ENCODE assay signal across 9 cellular contexts in the genomic region with DNA sequence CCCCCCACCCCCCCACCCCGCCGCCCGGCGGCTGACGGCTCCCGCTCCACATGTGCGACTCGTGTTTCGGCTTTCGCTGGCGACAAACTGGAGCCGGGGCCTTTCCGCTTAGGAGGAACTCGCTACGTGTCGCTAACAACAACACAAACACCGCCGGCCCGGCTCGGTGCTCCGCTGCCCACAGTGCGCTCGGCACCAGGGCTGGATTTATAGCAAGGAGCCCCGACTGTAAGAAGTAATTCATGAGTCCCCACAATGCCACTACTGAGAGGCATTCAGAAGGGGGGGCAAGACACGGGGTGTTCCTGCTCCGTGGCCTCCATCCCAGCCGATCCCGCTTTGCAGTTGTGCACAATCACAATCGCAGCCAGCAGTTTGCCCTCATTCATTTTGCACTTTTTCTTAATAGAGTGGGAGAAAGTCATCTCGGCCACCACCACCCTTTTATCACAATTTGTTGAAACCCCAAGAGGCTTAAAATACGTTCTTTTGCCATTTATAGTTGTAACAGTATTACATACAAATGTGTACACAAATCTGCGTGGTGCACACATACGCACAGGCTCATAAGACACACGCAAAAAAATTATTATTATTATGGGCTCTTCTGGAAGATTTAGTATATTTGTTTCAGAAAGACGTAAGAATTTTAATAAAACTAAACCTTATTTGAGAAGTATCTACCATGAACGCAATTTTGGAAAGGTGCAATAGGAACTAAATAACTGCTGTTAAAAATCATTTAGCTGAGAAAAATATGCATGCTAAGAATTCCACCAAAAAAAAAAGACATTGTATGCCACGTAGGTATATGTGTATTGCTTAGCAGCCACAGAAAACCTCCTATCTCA. TPM values are rescaled to one million over a fixed set of nuclear protein-coding genes. Genes with fewer than 3 reads are reported as not detected.
DNase-seq lines count a peak whose midpoint lies in the region; ATAC-seq and TF ChIP-seq lines count a peak whose summit lies in the region.
"Had no signal": no experiment of that assay in that cellular context is flagged by ENCODE, and none has a peak within 500 bp of the region (broad histone marks: within the 10 kb centered on the region; RNA-seq: fewer than 3 reads in every experiment).

No MANE protein-coding gene starts in this region.

- ATAC-seq in activated B cell treated with CpG ODN at 0.5 μM for 24 hours (ENCODE audit: low read depth): peak; percentile 12
- ATAC-seq in right cardiac atrium: peak; percentile 73 to 75
- ATAC-seq in HG03354 (IDR thresholded peaks at IDR 0.05; ENCODE audit: poor library complexity, severe bottlenecking, unreplicated experiment): no peak

- peaks cover 96% of the 10 kb centered on the region for H3K4me1 Mint-ChIP-seq in activated B cell treated with CpG ODN at 0.5 μM for 24 hours

- peak overlapping the region; percentile 61 for H3K27ac ChIP-seq in right cardiac atrium (ENCODE audit: low read length)
- H3K27ac ChIP-seq: 22Rv1 had no signal

- H3K27me3 ChIP-seq in right cardiac atrium (ENCODE audit: control insufficient read depth, insufficient read depth): no peaks in the 10 kb centered on the region

- no peak for TF ChIP-seq CTCF in activated B cell treated with CpG ODN at 0.5 μM for 24 hours (IDR thresholded peaks at IDR 0.05)

- WGBS in right cardiac atrium: 11% methylated on average over 37 of the region's 37 CpGs

- H3K4me3 Mint-ChIP-seq in activated B cell treated with CpG ODN at 0.5 μM for 24 hours: peak overlapping the region; percentile 84

- no peaks in the 10 kb centered on the region for H3K9me3 ChIP-seq in right cardiac atrium (ENCODE audit: control insufficient read depth, low read length)

- peak overlapping the region; percentile 52 for H3K4me3 ChIP-seq in right cardiac atrium (ENCODE audit: low read length)

- peak overlapping the region; percentile 93 for H3K27ac Mint-ChIP-seq in activated B cell treated with CpG ODN at 0.5 μM for 24 hours

- H3K27me3 Mint-ChIP-seq in activated B cell treated with CpG ODN at 0.5 μM for 24 hours: no peaks in the 10 kb centered on the region

- H3K9me3 Mint-ChIP-seq in activated B cell treated with CpG ODN at 0.5 μM for 24 hours: no peaks in the 10 kb centered on the region

- peak; percentile 69 for DNase-seq in DMS 273 (lab: John Stamatoyannopoulos, UW; ENCODE audit: unreplicated experiment)
- DNase-seq in DMS 273 treated with DMSO at 0.1 percent for 48 hours (lab: John Stamatoyannopoulos, UW): no peak
- peak; percentile 38 for DNase-seq in activated B cell treated with CpG ODN at 0.5 μM for 24 hours
- peak; percentile 76 to 88 (median 84) for DNase-seq in right cardiac atrium
- DNase-seq in retina: peak; percentile 79
- no peak for DNase-seq in SHP77 (lab: John Stamatoyannopoulos, UW)
- no peak for DNase-seq in NCI-H2107 treated with DMSO at 0.1 percent for 48 hours (lab: John Stamatoyannopoulos, UW; ENCODE audit: unreplicated experiment)

- POLR2A ChIA-PET in activated B cell treated with CpG ODN at 0.5 μM for 24 hours (lab: Charles Lee): interaction anchor here (0.7 to 5.2 kb wide), 19 partner anchors 10 to 356 kb away, joined by 3 to 136 read pairs (median 7); a partner anchor contains a TSS

- intact Hi-C loops in activated B cell treated with CpG ODN at 0.5 μM for 24 hours (cut with micrococcal nuclease): loop anchor here (1.0 to 2.0 kb wide), 7 partner anchors 8 to 277 kb away; no protein-coding TSS in a partner anchor
- intact Hi-C loops in right cardiac atrium (cut with DNase I): loop anchor here in 1 of 4 donors (5.0 kb wide), 1 partner anchor 46 kb away; a partner anchor contains a TSS

- CTCF ChIA-PET in activated B cell treated with CpG ODN at 0.5 μM for 24 hours (lab: Charles Lee): interaction anchor here (1.3 to 1.6 kb wide), 2 partner anchors 55 to 356 kb away, joined by 4 to 8 read pairs; no protein-coding TSS in a partner anchor

- H3K4me1 ChIP-seq in right cardiac atrium (ENCODE audit: control insufficient read depth, insufficient read depth, low read length): peaks cover 12% of the 10 kb centered on the region

- H3K36me3 Mint-ChIP-seq in activated B cell treated with CpG ODN at 0.5 μM for 24 hours (ENCODE audit: low read depth): peaks cover 53% of the 10 kb centered on the region

RNA-seq across cellular contexts. Expression of a gene that starts 48.1 kb away (rescaled TPM):
- 195 and 247 TPM in 2 replicates for total RNA-seq in activated B cell treated with CpG ODN at 0.5 μM for 24 hours
- 10 to 100 TPM; 15.5 to 20.0 (median 17.5) TPM for total RNA-seq in right cardiac atrium
- 7.6 TPM for polyA plus RNA-seq in right cardiac atrium

Comparison
In these comparisons a context has a peak if more than half of its experiments do, and no peak if none do; other contexts are left out.
1. DNase-seq: peak in DMS 273 (single experiment), activated B cell treated with CpG ODN at 0.5 μM for 24 hours (single experiment), right cardiac atrium (3 of 3) and retina (single experiment); none in DMS 273 treated with DMSO at 0.1 percent for 48 hours (single experiment), SHP77 (0 of 2) and NCI-H2107 treated with DMSO at 0.1 percent for 48 hours (single experiment).